ENCODE assay signal across 20 cellular contexts in genomic region chr5:168831438-168831837, GRCh38.
"Had no signal": no experiment of that assay in that cellular context is flagged by ENCODE, and none has a peak within 500 bp of the region (broad histone marks: within the 10 kb centered on the region; RNA-seq: fewer than 3 reads in every experiment).

No MANE protein-coding gene starts in this region.

- H3K36me3 ChIP-seq: esophagus squamous epithelium, right lobe of liver, tibial nerve had no signal

- H3K4me3 ChIP-seq: esophagus squamous epithelium, right lobe of liver, tibial nerve had no signal

- H3K27ac ChIP-seq: epithelial cell of prostate, esophagus squamous epithelium, right lobe of liver, tibial nerve had no signal

- DNase-seq: activated CD4-positive, alpha-beta memory T cell treated with anti-CD3 and anti-CD28 coated beads, Interleukin-2, amount 10 ng/mL, durations not matched to agents 7 days and 5 days; activated CD4-positive, alpha-beta T cell treated with anti-CD3 and anti-CD28 coated beads for 1 hour; activated CD4-positive, alpha-beta T cell treated with anti-CD3 and anti-CD28 coated beads, Interleukin-2, amount 10 ng/mL, durations not matched to agents 7 days and 5 days; activated gamma-delta T cell treated with Interleukin-2 at 50 U/mL for 16 hours; activated naive CD4-positive, alpha-beta T cell treated with anti-CD3 and anti-CD28 coated beads, Interleukin-2, amount 50 U/mL, for 16 hours; activated T-cell treated with anti-CD3 and anti-CD28 coated beads, Interleukin-2, amount 50 U/mL, for 24 hours; amniotic stem cell; central memory CD4-positive, alpha-beta T cell; dermis blood vessel endothelial cell; effector CD4-positive, alpha-beta T cell; esophagus squamous epithelium; foreskin melanocyte; mammary epithelial cell; posterior cingulate gyrus; right lobe of liver; stimulated activated CD4-positive, alpha-beta T cell treated with anti-CD3 and anti-CD28 coated beads, Interleukin-2, amount 100 ng/mL, for 48 hours; stimulated activated naive CD4-positive, alpha-beta T cell treated with Interleukin-2 at 50 U/mL for 16 hours had no signal

- ATAC-seq: WTC11 had no signal

- H3K27me3 ChIP-seq: esophagus squamous epithelium, right lobe of liver, tibial nerve had no signal

- H3K4me1 ChIP-seq: esophagus squamous epithelium, right lobe of liver, tibial nerve had no signal

- H3K9me3 ChIP-seq: esophagus squamous epithelium, right lobe of liver, tibial nerve had no signal
